ENCODE assay signal across 9 cellular contexts in genomic region chr3:59818033-59818936, GRCh38.
DNase-seq lines count a peak whose midpoint lies in the region; ATAC-seq and TF ChIP-seq lines count a peak whose summit lies in the region.
"Had no signal": no experiment of that assay in that cellular context is flagged by ENCODE, and none has a peak within 500 bp of the region (broad histone marks: within the 10 kb centered on the region; RNA-seq: fewer than 3 reads in every experiment).

No MANE protein-coding gene starts in this region.

- peaks cover 8% of the 10 kb centered on the region for H3K4me1 Mint-ChIP-seq in activated naive CD8-positive, alpha-beta T cell (ENCODE audit: low read depth)
- peaks cover 6% of the 10 kb centered on the region for H3K4me1 Mint-ChIP-seq in activated naive CD8-positive, alpha-beta T cell treated with anti-CD3 and anti-CD28 coated beads, Interleukin-2, amount 50 U/mL, for 24 hours
- peaks cover 5% of the 10 kb centered on the region for H3K4me1 Mint-ChIP-seq in activated CD4-positive, alpha-beta memory T cell treated with anti-CD3 and anti-CD28 coated beads for 36 hours (ENCODE audit: low read depth)

- peaks cover 6% of the 10 kb centered on the region for H3K9me3 Mint-ChIP-seq in activated naive CD8-positive, alpha-beta T cell (ENCODE audit: low read depth)
- no peaks in the 10 kb centered on the region for H3K9me3 Mint-ChIP-seq in activated naive CD8-positive, alpha-beta T cell treated with anti-CD3 and anti-CD28 coated beads, Interleukin-2, amount 50 U/mL, for 24 hours
- H3K9me3 Mint-ChIP-seq in activated CD4-positive, alpha-beta memory T cell treated with anti-CD3 and anti-CD28 coated beads for 36 hours = no peaks in the 10 kb centered on the region

- H3K27ac Mint-ChIP-seq in activated naive CD8-positive, alpha-beta T cell = peak overlapping the region; percentile 30
- H3K27ac Mint-ChIP-seq in activated naive CD8-positive, alpha-beta T cell treated with anti-CD3 and anti-CD28 coated beads, Interleukin-2, amount 50 U/mL, for 24 hours = no peak overlapping the region
- no peak overlapping the region for H3K27ac Mint-ChIP-seq in activated CD4-positive, alpha-beta memory T cell treated with anti-CD3 and anti-CD28 coated beads for 36 hours

- peaks cover 3 to 5% of the 10 kb centered on the region in 2 donors for H3K4me1 ChIP-seq in lung (ENCODE audit: control insufficient read depth in 2 of 2, insufficient read depth in 2 of 2, low read length in 2 of 2)

- H3K36me3 ChIP-seq in lung (ENCODE audit: control insufficient read depth in 2 of 2, insufficient read depth in 2 of 2, low read length in 2 of 2) = no peaks in the 10 kb centered on the region

- CTCF ChIA-PET in activated CD4-positive, alpha-beta memory T cell treated with anti-CD3 and anti-CD28 coated beads for 36 hours (lab: Charles Lee) = interaction anchor here (0.7 to 1.6 kb wide), 2 partner anchors 65 to 270 kb away, joined by 3 read pairs; no protein-coding TSS in a partner anchor

- no peaks in the 10 kb centered on the region for H3K27me3 Mint-ChIP-seq in activated naive CD8-positive, alpha-beta T cell
- no peaks in the 10 kb centered on the region for H3K27me3 Mint-ChIP-seq in activated naive CD8-positive, alpha-beta T cell treated with anti-CD3 and anti-CD28 coated beads, Interleukin-2, amount 50 U/mL, for 24 hours
- no peaks in the 10 kb centered on the region for H3K27me3 Mint-ChIP-seq in activated CD4-positive, alpha-beta memory T cell treated with anti-CD3 and anti-CD28 coated beads for 36 hours

- DNase-seq in activated naive CD8-positive, alpha-beta T cell treated with anti-CD3 and anti-CD28 coated beads, Interleukin-2, amount 50 U/mL, for 24 hours = no peak
- DNase-seq in cerebellum (ENCODE audit: low spot score) (peak; percentile 5), lung (ENCODE audit: low spot score) (peak; percentile 54), NCI-H128 (lab: John Stamatoyannopoulos, UW; ENCODE audit: unreplicated experiment) (no peak), DMS79 (lab: John Stamatoyannopoulos, UW) (no peak)
- DNase-seq in activated CD4-positive, alpha-beta memory T cell treated with anti-CD3 and anti-CD28 coated beads for 36 hours = no peak
- DNase-seq: DMS79 treated with DMSO at 0.1 percent for 48 hours had no signal

- peaks cover 0 to 4% of the 10 kb centered on the region in 2 donors for H3K9me3 ChIP-seq in lung (ENCODE audit: control insufficient read depth in 2 of 2, insufficient read depth in 1 of 2, low read length in 1 of 2)

- 44 to 68% methylated on average over 17 of the region's 17 CpGs for WGBS in lung, 2 donors

- no peak overlapping the region for H3K27ac ChIP-seq in lung (ENCODE audit: low read depth in 1 of 2, low read length in 1 of 2)

- no peak overlapping the region for H3K4me3 Mint-ChIP-seq in activated naive CD8-positive, alpha-beta T cell
- no peak overlapping the region for H3K4me3 Mint-ChIP-seq in activated naive CD8-positive, alpha-beta T cell treated with anti-CD3 and anti-CD28 coated beads, Interleukin-2, amount 50 U/mL, for 24 hours
- no peak overlapping the region for H3K4me3 Mint-ChIP-seq in activated CD4-positive, alpha-beta memory T cell treated with anti-CD3 and anti-CD28 coated beads for 36 hours

- ATAC-seq in activated naive CD8-positive, alpha-beta T cell treated with anti-CD3 and anti-CD28 coated beads, Interleukin-2, amount 50 U/mL, for 24 hours = no peak
- ATAC-seq in lung (ENCODE audit: insufficient read depth, low FRiP score) (peak; percentile 77), GM21576 (IDR thresholded peaks at IDR 0.05; ENCODE audit: unreplicated experiment) (no peak)

- H3K36me3 Mint-ChIP-seq in activated naive CD8-positive, alpha-beta T cell = peaks cover 33% of the 10 kb centered on the region
- no peaks in the 10 kb centered on the region for H3K36me3 Mint-ChIP-seq in activated naive CD8-positive, alpha-beta T cell treated with anti-CD3 and anti-CD28 coated beads, Interleukin-2, amount 50 U/mL, for 24 hours (ENCODE audit: low read depth)
- H3K36me3 Mint-ChIP-seq in activated CD4-positive, alpha-beta memory T cell treated with anti-CD3 and anti-CD28 coated beads for 36 hours = peaks cover 6% of the 10 kb centered on the region

- TF ChIP-seq CTCF in lung (IDR thresholded peaks at IDR 0.05; ENCODE audit: control extremely low read depth, extremely low read depth) = no peak

- intact Hi-C loops in activated CD4-positive, alpha-beta memory T cell treated with anti-CD3 and anti-CD28 coated beads for 36 hours (cut with micrococcal nuclease) = no loop called here

- H3K4me3 ChIP-seq in lung = no peak overlapping the region

- no peaks in the 10 kb centered on the region for H3K27me3 ChIP-seq in lung (ENCODE audit: control insufficient read depth, insufficient read depth)

- POLR2A ChIA-PET in activated CD4-positive, alpha-beta memory T cell treated with anti-CD3 and anti-CD28 coated beads for 36 hours (lab: Charles Lee) = no interaction called here

Comparison
In these comparisons a context has a peak if more than half of its experiments do, and no peak if none do; other contexts are left out.
1. DNase-seq: peak in cerebellum (single experiment) and lung (single experiment); none in activated naive CD8-positive, alpha-beta T cell treated with anti-CD3 and anti-CD28 coated beads, Interleukin-2, amount 50 U/mL, for 24 hours (single experiment), NCI-H128 (single experiment), DMS79 (single experiment) and activated CD4-positive, alpha-beta memory T cell treated with anti-CD3 and anti-CD28 coated beads for 36 hours (single experiment).